8 cellular contexts compared by ENCODE assay signal in the genomic region with DNA sequence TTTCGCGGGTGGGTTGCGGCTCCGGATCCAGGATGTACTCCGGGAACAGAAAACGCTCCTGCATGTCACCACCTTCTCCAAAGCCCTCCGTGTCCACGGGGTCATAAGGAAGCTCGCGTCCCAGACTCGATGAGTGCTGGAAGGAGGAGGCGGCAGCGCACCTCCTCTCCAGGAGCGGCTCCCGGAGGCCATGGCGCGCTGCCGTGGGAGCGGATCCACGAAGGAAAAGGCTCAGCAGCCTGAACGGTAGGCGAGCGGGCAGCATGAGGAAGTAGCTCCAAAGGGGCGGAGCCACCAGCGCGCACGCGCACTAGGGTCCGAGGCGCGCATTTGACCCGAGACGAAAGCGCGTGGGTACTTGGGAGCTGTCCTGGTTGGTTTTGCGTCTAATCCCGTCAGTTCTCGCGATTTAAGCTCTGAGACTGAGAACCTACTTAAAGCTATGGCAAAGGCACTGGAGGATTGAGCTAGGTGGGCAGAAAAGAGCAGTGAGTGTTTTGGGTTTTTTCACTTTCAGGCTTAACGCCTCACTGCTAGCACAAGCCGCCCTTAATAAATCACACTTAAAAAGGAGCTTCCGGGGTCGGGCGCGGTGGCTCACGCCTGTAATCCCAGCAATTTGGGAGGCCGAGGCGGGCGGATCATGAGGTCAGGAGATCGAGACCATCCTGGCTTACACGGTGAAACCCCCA. TPM values are rescaled to one million over a fixed set of nuclear protein-coding genes. Genes with fewer than 3 reads are reported as not detected.
DNase-seq lines count a peak whose midpoint lies in the region; ATAC-seq and TF ChIP-seq lines count a peak whose summit lies in the region.

A gene (minus strand): TSS at position 286 of the 692 bp plus-strand sequence. CDS start 21 bp downstream, at position 265.

- WGBS in esophagus squamous epithelium, 2 donors = 0 to 1% methylated on average over 14 to 32 of the region's 51 CpGs

- H3K9me3 ChIP-seq in Karpas-422 (ENCODE audit: low read length) = peaks cover 7% of the 10 kb centered on the region
- H3K9me3 ChIP-seq in esophagus squamous epithelium = peaks cover 0 to 12% (median 4%) of the 10 kb centered on the region in 3 donors

- peaks cover 36% of the 10 kb centered on the region for H3K4me1 ChIP-seq in Karpas-422 (ENCODE audit: low read length)
- peaks cover 35 to 66% (median 40%) of the 10 kb centered on the region in 3 donors for H3K4me1 ChIP-seq in esophagus squamous epithelium

- H2AFZ ChIP-seq in Karpas-422 (ENCODE audit: low read length) = peak within 1 kb of the TSS; percentile 60; the same call in 1 of the 2 replicates

- TF ChIP-seq POLR2A in esophagus squamous epithelium (IDR thresholded peaks at IDR 0.05) = peak in 3 of 4 donors; percentile 39 to 82 (median 62)

- peak; percentile 84 for ATAC-seq in GM21825 (IDR thresholded peaks at IDR 0.05; ENCODE audit: unreplicated experiment)

- intact Hi-C loops in esophagus squamous epithelium (cut with DNase I) = no loop called here

- H3K27me3 ChIP-seq in Karpas-422 (ENCODE audit: low read length) (no peaks in the 10 kb centered on the region), esophagus squamous epithelium (no peaks in the 10 kb centered on the region)

- H3K9ac ChIP-seq in Karpas-422 (ENCODE audit: low read length) = peak within 1 kb of the TSS; percentile 99

- H3K4me3 ChIP-seq in Karpas-422 (ENCODE audit: low read length) (peak within 1 kb of the TSS; percentile 99), esophagus squamous epithelium (peak within 1 kb of the TSS; percentile 83 to 96 (median 90))

- peaks cover 88% of the 10 kb centered on the region for H3K79me2 ChIP-seq in Karpas-422 (ENCODE audit: low read length)

- no peaks in the 10 kb centered on the region for H3K9me2 ChIP-seq in Karpas-422 (replicated peaks; ENCODE audit: insufficient read depth, low read length)

- H3K4me2 ChIP-seq in Karpas-422 (ENCODE audit: low read depth, low read length, poor library complexity, severe bottlenecking) = peak within 1 kb of the TSS; percentile 94

- H4K20me1 ChIP-seq in Karpas-422 (ENCODE audit: insufficient read depth, low read depth, low read length) = peaks cover 34% of the 10 kb centered on the region

- DNase-seq in DMS79 treated with DMSO at 0.1 percent for 48 hours (lab: John Stamatoyannopoulos, UW) (peak; percentile 91), Karpas-422 (peak; percentile 99), RKO (ENCODE audit: low spot score) (peak; percentile 97), activated T-helper 1 cell treated with Interleukin-2 at 50 U/mL for 16 hours (ENCODE audit: low read depth) (peak; percentile 97), esophagus squamous epithelium (lab: John Stamatoyannopoulos, UW) (peak; percentile 85), myocyte (ENCODE audit: low read depth) (peak; percentile 99)
- DNase-seq in stimulated activated CD8-positive, alpha-beta memory T cell treated with anti-CD3 and anti-CD28 coated beads, Interleukin-7, amount 100 ng/mL, for 48 hours (ENCODE audit: extremely low read depth in 1 of 2, low read depth in 1 of 2) = peak; percentile 94

- peak within 1 kb of the TSS; percentile 90 for H3K27ac ChIP-seq in Karpas-422 (ENCODE audit: low read length)
- H3K27ac ChIP-seq in esophagus squamous epithelium = peak within 1 kb of the TSS; percentile 83 to 94 (median 90)

- TF ChIP-seq CTCF in esophagus squamous epithelium (IDR thresholded peaks at IDR 0.05) = no peak

- H3K36me3 ChIP-seq in Karpas-422 (ENCODE audit: insufficient read depth, low read length) (peaks cover 44% of the 10 kb centered on the region), esophagus squamous epithelium (peaks cover 9 to 26% (median 16%) of the 10 kb centered on the region in 3 donors)

RNA-seq across cellular contexts. Expression of the gene that starts here (rescaled TPM):
- total RNA-seq in Karpas-422 (2014; rRNA removed; shearing (Covaris generic); ENCODE audit: low replicate concordance) = 25.4 and 35.5 TPM in 2 replicates
- 10 to 100 TPM; 18.7 to 30.2 (median 23.9) TPM for total RNA-seq in esophagus squamous epithelium
- total RNA-seq in myocyte = 19.2 and 21.2 TPM in 2 replicates
- polyA plus RNA-seq in myocyte (2012) = 10.9 TPM

Comparison
In these comparisons a context has a peak if more than half of its experiments do, and no peak if none do; other contexts are left out.
1. Peak in every context shown above with its lines: DNase-seq, ATAC-seq, H3K4me3 ChIP-seq and H3K27ac ChIP-seq.